ENCODE assay signal across 8 cellular contexts in genomic region chr15:93088200-93088980, GRCh38. TPM values are rescaled to one million over a fixed set of nuclear protein-coding genes. Genes with fewer than 3 reads are reported as not detected.
DNase-seq lines count a peak whose midpoint lies in the region; FAIRE-seq and TF ChIP-seq lines count a peak whose summit lies in the region.

No MANE protein-coding gene starts in this region.

- no peak for TF ChIP-seq CTCF in Peyer's patch (IDR thresholded peaks at IDR 0.05)

- no peaks in the 10 kb centered on the region for H3K36me3 ChIP-seq in H7 (replicated peaks; ENCODE audit: control insufficient read depth, insufficient read depth, low read length)
- no peaks in the 10 kb centered on the region for H3K36me3 ChIP-seq in Peyer's patch
- H3K36me3 ChIP-seq in mesodermal cell (ENCODE audit: control insufficient read depth, insufficient read depth, low read length) = no peaks in the 10 kb centered on the region

- H3K9me3 ChIP-seq in Peyer's patch = no peaks in the 10 kb centered on the region
- H3K9me3 ChIP-seq in mesodermal cell (ENCODE audit: control insufficient read depth, low read length) = no peaks in the 10 kb centered on the region

- H3K27ac ChIP-seq in Peyer's patch (peak overlapping the region; percentile 25 to 68 (median 44)), mesodermal cell (ENCODE audit: low read depth, low read length, severe bottlenecking) (no peak overlapping the region)

- TF ChIP-seq POLR2A in Peyer's patch (IDR thresholded peaks at IDR 0.05) = no peak

- peak overlapping the region; percentile 57 for H3K4me3 ChIP-seq in H7 (ENCODE audit: insufficient read depth, low read depth, low read length)
- peak overlapping the region; percentile 35 to 60 (median 42) for H3K4me3 ChIP-seq in Peyer's patch
- peak overlapping the region; percentile 41 for H3K4me3 ChIP-seq in mesodermal cell (ENCODE audit: extremely low read depth, insufficient read depth, low read length, poor library complexity, severe bottlenecking)

- H3K27me3 ChIP-seq in H7 (ENCODE audit: control insufficient read depth, insufficient read depth, low read length) (peaks cover 45% of the 10 kb centered on the region), Peyer's patch (peaks cover 0 to 3% of the 10 kb centered on the region in 2 donors)

- H3K36me3 Mint-ChIP-seq in dendritic cell treated with granulocyte-macrophage colony-stimulating factor and Interleukin-4, amounts not matched to agents 40 ng/mL and 50 ng/mL, for 4 days (ENCODE audit: low read depth) = no peaks in the 10 kb centered on the region

- H3K27me3 Mint-ChIP-seq in dendritic cell treated with granulocyte-macrophage colony-stimulating factor and Interleukin-4, amounts not matched to agents 40 ng/mL and 50 ng/mL, for 4 days = peaks cover 56% of the 10 kb centered on the region

- H3K4me1 ChIP-seq in Peyer's patch (peaks cover 0 to 16% (median 10%) of the 10 kb centered on the region in 4 donors), mesodermal cell (ENCODE audit: control insufficient read depth, insufficient read depth, low read length, poor library complexity, severe bottlenecking) (no peaks in the 10 kb centered on the region)

- DNase-seq in DMS114 treated with DMSO at 0.1 percent for 48 hours (lab: John Stamatoyannopoulos, UW; ENCODE audit: unreplicated experiment) (peak; percentile 21), H7 (peak; percentile 92), Peyer's patch (no peak), urothelium cell line (ENCODE audit: low spot score) (peak; percentile 76), SK-N-DZ (ENCODE audit: low spot score) (no peak), NOMO-1 treated with dmso at 0.1 percent for 144 hours (lab: John Stamatoyannopoulos, UW; ENCODE audit: unreplicated experiment) (no peak)

- FAIRE-seq in urothelium cell line (lab: Jason Lieb, UNC) = peak; percentile 72

- intact Hi-C loops in dendritic cell treated with granulocyte-macrophage colony-stimulating factor and Interleukin-4, amounts not matched to agents 40 ng/mL and 50 ng/mL, for 4 days (cut with micrococcal nuclease) = loop anchor here (1.0 to 10.0 kb wide), 2 partner anchors 213 to 886 kb away; no protein-coding TSS in a partner anchor

- H3K4me1 Mint-ChIP-seq in dendritic cell treated with granulocyte-macrophage colony-stimulating factor and Interleukin-4, amounts not matched to agents 40 ng/mL and 50 ng/mL, for 4 days (ENCODE audit: low read depth) = peaks cover 17% of the 10 kb centered on the region

- H3K27ac Mint-ChIP-seq in dendritic cell treated with granulocyte-macrophage colony-stimulating factor and Interleukin-4, amounts not matched to agents 40 ng/mL and 50 ng/mL, for 4 days = no peak overlapping the region

- peak overlapping the region; percentile 76 for H3K4me3 Mint-ChIP-seq in dendritic cell treated with granulocyte-macrophage colony-stimulating factor and Interleukin-4, amounts not matched to agents 40 ng/mL and 50 ng/mL, for 4 days

- 1% methylated on average over 54 to 64 of the region's 85 CpGs for WGBS in mesodermal cell (ENCODE audit: insufficient coverage in 2 of 2), 2 experiments

- no peaks in the 10 kb centered on the region for H3K9me3 Mint-ChIP-seq in dendritic cell treated with granulocyte-macrophage colony-stimulating factor and Interleukin-4, amounts not matched to agents 40 ng/mL and 50 ng/mL, for 4 days

RNA-seq across cellular contexts. Expression of gene RGMA, which starts 0.6 kb away (rescaled TPM):
- total RNA-seq in H7 (2014; rRNA removed; shearing (Covaris generic)) = 32.6 and 34.3 TPM in 2 replicates
- total RNA-seq in Peyer's patch = 10 to 100 TPM in 2 of 4 donors, 1 to 10 TPM in 2; 1.8 to 18.8 (median 9.3) TPM
- polyA plus RNA-seq in mesodermal cell (2013, experiment 1 of 2) = 6.7 TPM
- 4.5 TPM for polyA plus RNA-seq in mesodermal cell (2013, experiment 2 of 2)
- polyA plus RNA-seq in SK-N-DZ (2014; cell fraction: cytosol; rRNA removed) = 0.14 TPM in 1 of 2 replicates, not detected in the other
- 0.79 TPM in 1 of 2 replicates, not detected in the other for polyA plus RNA-seq in SK-N-DZ (2014; cell fraction: nucleus; rRNA removed)

Comparison
In these comparisons a context has a peak if more than half of its experiments do, and no peak if none do; other contexts are left out.
1. DNase-seq: peak in DMS114 treated with DMSO at 0.1 percent for 48 hours (single experiment), H7 (single experiment) and urothelium cell line (single experiment); none in Peyer's patch (0 of 3), SK-N-DZ (single experiment) and NOMO-1 treated with dmso at 0.1 percent for 144 hours (single experiment).
2. Peak in every context shown above with its lines, with median percentiles within 50 percentile points of each other: H3K4me3 ChIP-seq.